14 cellular contexts compared by ENCODE assay signal in the genomic region with DNA sequence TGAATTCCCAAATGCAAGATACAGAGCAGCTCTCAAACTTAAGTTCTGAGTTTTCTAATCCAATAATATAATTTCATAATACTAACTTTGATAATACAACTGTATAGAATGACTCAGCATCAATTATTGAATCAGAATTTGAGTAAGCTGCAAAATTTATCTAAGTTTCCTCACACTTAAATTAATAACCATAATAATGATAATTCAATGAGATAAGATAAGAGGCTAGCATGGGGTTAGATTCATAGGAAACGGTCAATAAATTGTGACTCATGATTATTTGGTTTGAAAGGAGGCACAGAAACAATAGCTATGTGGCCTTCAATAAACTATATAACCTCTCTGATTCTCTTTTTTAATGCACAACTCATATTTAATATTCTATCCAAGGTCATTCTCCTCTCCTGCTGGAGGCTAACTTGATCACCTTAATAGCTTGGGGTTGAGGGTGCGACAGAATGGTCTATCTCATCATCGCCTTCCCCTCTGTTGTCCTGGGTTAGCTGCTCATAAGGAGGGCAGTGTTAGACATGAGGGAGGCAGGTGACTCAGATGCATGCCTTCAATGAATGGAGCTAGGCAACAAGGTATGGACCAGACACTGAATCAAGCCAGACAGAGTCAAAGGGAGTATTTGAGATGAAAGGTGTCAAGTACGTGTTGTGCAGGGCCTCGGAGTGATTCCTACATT. TPM values are rescaled to one million over a fixed set of nuclear protein-coding genes. Genes with fewer than 3 reads are reported as not detected.
DNase-seq lines count a peak whose midpoint lies in the region; ATAC-seq and TF ChIP-seq lines count a peak whose summit lies in the region.
"Had no signal": no experiment of that assay in that cellular context is flagged by ENCODE, and none has a peak within 500 bp of the region (broad histone marks: within the 10 kb centered on the region; RNA-seq: fewer than 3 reads in every experiment).

No MANE protein-coding gene starts in this region.

- TF ChIP-seq CTCF in left ventricle myocardium inferior (IDR thresholded peaks at IDR 0.05; ENCODE audit: borderline replicate concordance) (no peak), PC-9 (conservative IDR thresholded peaks at IDR 0.05) (no peak), upper lobe of right lung (IDR thresholded peaks at IDR 0.05) (no peak), body of pancreas (IDR thresholded peaks at IDR 0.05) (no peak)

- H3K9me2 ChIP-seq in PC-9 (ENCODE audit: insufficient read depth): no peaks in the 10 kb centered on the region

- H2AFZ ChIP-seq in PC-9: no peak overlapping the region

- H3K9me3 ChIP-seq in right cardiac atrium (ENCODE audit: control insufficient read depth, low read length) (no peaks in the 10 kb centered on the region), left ventricle myocardium inferior (replicated peaks) (peaks cover 17% of the 10 kb centered on the region), PC-9 (ENCODE audit: insufficient read depth, low read depth) (peaks cover 5% of the 10 kb centered on the region; the same call in 1 of the 2 replicates), upper lobe of right lung (no peaks in the 10 kb centered on the region), body of pancreas (no peaks in the 10 kb centered on the region)
- no peaks in the 10 kb centered on the region for H3K9me3 ChIP-seq in effector memory CD4-positive, alpha-beta T cell (ENCODE audit: control insufficient read depth, low read length)

- H3K4me1 ChIP-seq in right cardiac atrium (ENCODE audit: control insufficient read depth, insufficient read depth, low read length): peaks cover 7% of the 10 kb centered on the region
- peaks cover 12% of the 10 kb centered on the region for H3K4me1 ChIP-seq in left ventricle myocardium inferior
- H3K4me1 ChIP-seq in PC-9 (replicated peaks; ENCODE audit: insufficient read depth): peaks cover 22% of the 10 kb centered on the region
- peaks cover 22% of the 10 kb centered on the region for H3K4me1 ChIP-seq in effector memory CD4-positive, alpha-beta T cell (ENCODE audit: control insufficient read depth, insufficient read depth, low read length, poor library complexity, severe bottlenecking)
- peaks cover 18% of the 10 kb centered on the region for H3K4me1 ChIP-seq in upper lobe of right lung
- peaks cover 13% of the 10 kb centered on the region for H3K4me1 ChIP-seq in body of pancreas

- no peak overlapping the region for H3K4me2 ChIP-seq in PC-9

- H3K36me3 ChIP-seq in left ventricle myocardium inferior (no peaks in the 10 kb centered on the region), PC-9 (ENCODE audit: low read depth) (no peaks in the 10 kb centered on the region), upper lobe of right lung (no peaks in the 10 kb centered on the region), body of pancreas (replicated peaks in 1 of 2; ENCODE audit: insufficient read depth in 1 of 2, low read depth in 2 of 2) (no peaks in the 10 kb centered on the region)
- no peaks in the 10 kb centered on the region for H3K36me3 ChIP-seq in effector memory CD4-positive, alpha-beta T cell (ENCODE audit: control insufficient read depth, insufficient read depth, low read length)
- H3K36me3 ChIP-seq: heart right ventricle had no signal

- no peak for TF ChIP-seq POLR2A in body of pancreas (IDR thresholded peaks at IDR 0.05)

- intact Hi-C loops in right cardiac atrium (cut with DNase I): no loop called here
- intact Hi-C loops in left ventricle myocardium inferior (cut with micrococcal nuclease): loop anchor here (5.0 kb wide), 2 partner anchors 155 to 200 kb away; no protein-coding TSS in a partner anchor
- intact Hi-C loops in PC-9 (cut with micrococcal nuclease; ENCODE audit: unreplicated experiment): loop anchor here (5.0 kb wide), 1 partner anchor 440 kb away; a partner anchor contains a TSS
- intact Hi-C loops in upper lobe of right lung (cut with DNase I): loop anchor here (5.0 to 10.0 kb wide), 2 partner anchors 63 to 155 kb away; no protein-coding TSS in a partner anchor
- intact Hi-C loops in body of pancreas (cut with DNase I): no loop called here

- POLR2A ChIA-PET in PC-9 (lab: Charles Lee; ENCODE audit: unreplicated experiment): interaction anchor here (0.6 to 1.1 kb wide), 2 partner anchors 15 to 444 kb away, joined by 6 to 7 read pairs; no protein-coding TSS in a partner anchor

- peaks cover 8% of the 10 kb centered on the region; the same call in 1 of the 2 replicates for H3F3A ChIP-seq in PC-9 (ENCODE audit: insufficient read depth, low read depth)

- DNase-seq in right cardiac atrium (no peak), left ventricle myocardium inferior (no peak), PC-9 (no peak), upper lobe of right lung (no peak), body of pancreas (no peak), NCI-H510A (lab: John Stamatoyannopoulos, UW) (no peak)
- DNase-seq in effector memory CD4-positive, alpha-beta T cell: peak in 1 of 3 donors; percentile 3
- DNase-seq: cerebellar nuclear complex, heart right ventricle, midbrain, NCI-H1417 treated with DMSO at 0.1 percent for 48 hours had no signal

- H3K27me3 ChIP-seq in right cardiac atrium (ENCODE audit: control insufficient read depth, insufficient read depth): no peaks in the 10 kb centered on the region
- H3K27me3 ChIP-seq in left ventricle myocardium inferior (ENCODE audit: low read depth): peaks cover 16% of the 10 kb centered on the region
- H3K27me3 ChIP-seq in PC-9 (ENCODE audit: insufficient read depth, low read depth): no peaks in the 10 kb centered on the region
- H3K27me3 ChIP-seq in effector memory CD4-positive, alpha-beta T cell (replicated peaks; ENCODE audit: control insufficient read depth, insufficient read depth, low read length, poor library complexity, severe bottlenecking): no peaks in the 10 kb centered on the region
- H3K27me3 ChIP-seq in upper lobe of right lung: no peaks in the 10 kb centered on the region
- H3K27me3 ChIP-seq in body of pancreas: no peaks in the 10 kb centered on the region

- H3K27ac ChIP-seq in right cardiac atrium (ENCODE audit: low read length) (peak overlapping the region; percentile 81), left ventricle myocardium inferior (replicated peaks) (no peak overlapping the region), PC-9 (peak overlapping the region; percentile 90), upper lobe of right lung (peak overlapping the region; percentile 48), body of pancreas (no peak overlapping the region)
- peak overlapping the region; percentile 64 for H3K27ac ChIP-seq in effector memory CD4-positive, alpha-beta T cell (ENCODE audit: insufficient read depth, low read length, poor library complexity, severe bottlenecking)

- no peaks in the 10 kb centered on the region for H4K20me1 ChIP-seq in PC-9 (ENCODE audit: insufficient read depth)

- no peaks in the 10 kb centered on the region for H3K79me2 ChIP-seq in PC-9 (ENCODE audit: low read depth)

- WGBS in right cardiac atrium: 89% methylated on average over 5 of the region's 5 CpGs
- WGBS in body of pancreas, 2 donors: 81 to 84% methylated on average over 5 of the region's 5 CpGs

- H3K4me3 ChIP-seq in right cardiac atrium (ENCODE audit: low read length) (no peak overlapping the region), left ventricle myocardium inferior (no peak overlapping the region), PC-9 (no peak overlapping the region), upper lobe of right lung (no peak overlapping the region), body of pancreas (no peak overlapping the region)
- no peak overlapping the region for H3K4me3 ChIP-seq in effector memory CD4-positive, alpha-beta T cell (ENCODE audit: insufficient read depth, low read depth, low read length, poor library complexity, severe bottlenecking)
- H3K4me3 ChIP-seq: heart right ventricle had no signal

- BruUV-seq in PC-9 (replicated peaks; lab: Mats Ljungman, UMichigan): no TSS peak

- ATAC-seq in right cardiac atrium (no peak), upper lobe of right lung (no peak), HG03520 (IDR thresholded peaks at IDR 0.05; ENCODE audit: unreplicated experiment) (no peak), body of pancreas (no peak)

- CTCF ChIA-PET in PC-9 (lab: Charles Lee): no interaction called here

RNA-seq across cellular contexts. Expression of a gene that starts 36.2 kb away (rescaled TPM):
- 1,000 to 10,000 TPM; 1,953 to 6,380 (median 2,692) TPM for total RNA-seq in right cardiac atrium
- 153 TPM for polyA plus RNA-seq in right cardiac atrium
- 0.19 TPM for total RNA-seq in left ventricle myocardium inferior
- not detected in 2 replicates for total RNA-seq in PC-9 (2021)
- 1.4 TPM for total RNA-seq in upper lobe of right lung
- total RNA-seq in body of pancreas: not detected
- total RNA-seq: RPMI7951, subcutaneous adipose tissue had no signal

RNA-seq across cellular contexts. Expression of a gene that starts 45.3 kb away (rescaled TPM):
- total RNA-seq in right cardiac atrium (not detected), left ventricle myocardium inferior (not detected), PC-9 (2021) (not detected in 2 replicates), upper lobe of right lung (77.2 TPM), body of pancreas (not detected)
- polyA plus RNA-seq in right cardiac atrium: not detected
- total RNA-seq: heart right ventricle, RPMI7951, subcutaneous adipose tissue had no signal
- polyA plus RNA-seq: heart right ventricle had no signal

Comparison
In these comparisons a context has a peak if more than half of its experiments do, and no peak if none do; other contexts are left out.
1. H3K27ac ChIP-seq: peak in right cardiac atrium (single experiment), PC-9 (single experiment), effector memory CD4-positive, alpha-beta T cell (single experiment) and upper lobe of right lung (single experiment); none in left ventricle myocardium inferior (single experiment) and body of pancreas (0 of 4).
2. RNA of a gene that starts 36.2 kb away (total RNA-seq): 1,953 to 6,380 TPM in right cardiac atrium; 1.4 TPM in upper lobe of right lung (single experiment), 0.19 TPM in left ventricle myocardium inferior (single experiment), not detected in PC-9 and not detected in body of pancreas; every median in the first group is over 100 times any median in the second.
3. intact Hi-C loops: an anchor here in left ventricle myocardium inferior (5.0 kb wide), PC-9 (5.0 kb wide) and upper lobe of right lung (5.0 to 10.0 kb wide); none called in right cardiac atrium and body of pancreas.
4. RNA of a gene that starts 45.3 kb away (total RNA-seq): 77.2 TPM in upper lobe of right lung (single experiment); not detected in right cardiac atrium, not detected in left ventricle myocardium inferior (single experiment), not detected in PC-9 and not detected in body of pancreas; every median in the first group is over 10 times any median in the second.